In genomic region chr1:153538315-153538821, GRCh38 we compare ENCODE assay signal across 1 cellular context.
TF ChIP-seq lines count a peak whose summit lies in the region.

No MANE protein-coding gene starts in this region.

TF ChIP-seq in K562, 482 proteins besides CTCF, POLR2A, EP300 and RAD21 (continues in another document):
- TF ChIP-seq TEAD1 (CRISPR knock-in tag; IDR thresholded peaks at IDR 0.05) (no peak), CCAR2 (IDR thresholded peaks at IDR 0.05; ENCODE audit: low read depth, low read length) (no peak), TBP (optimal IDR thresholded peaks at IDR 0.05; ENCODE audit: low read depth, low read length) (peak; percentile 38), KDM1A (IDR thresholded peaks at IDR 0.05) (peak; percentile 17 to 32; a peak in 2 of 4 replicates), RCOR1 (IDR thresholded peaks at IDR 0.05; ENCODE audit: borderline replicate concordance in 1 of 2, low read depth in 2 of 2, low read length in 2 of 2) (peak in 1 of 2 experiments; percentile 60; a peak in 2 of 4 replicates), MTF1 (CRISPR knock-in tag; IDR thresholded peaks at IDR 0.05; ENCODE audit: borderline replicate concordance) (no peak), USF2 (CRISPR knock-in tag; IDR thresholded peaks at IDR 0.05) (peak; percentile 86), ZNF76 (CRISPR knock-in tag; IDR thresholded peaks at IDR 0.05; ENCODE audit: borderline replicate concordance) (no peak), SMAD4 (CRISPR knock-in tag; conservative IDR thresholded peaks at IDR 0.05) (0 out of 2 replicates have a peak, but pooled peaks have one; percentile 33), BHLHE40 (IDR thresholded peaks at IDR 0.05; ENCODE audit: low read length) (peak; percentile 86), NFIC (IDR thresholded peaks at IDR 0.05) (peak; percentile 95), CBX8 (IDR thresholded peaks at IDR 0.05; ENCODE audit: borderline replicate concordance, extremely low read depth, low read depth, low read length, poor library complexity, severe bottlenecking) (no peak), SMARCE1 (IDR thresholded peaks at IDR 0.05) (0 out of 2 replicates have a peak, but pooled peaks have one; percentile 18), GTF2B (IDR thresholded peaks at IDR 0.05; ENCODE audit: extremely low read depth, insufficient read length) (no peak), SRF (CRISPR knock-in tag; IDR thresholded peaks at IDR 0.05) (no peak), PKNOX1 (IDR thresholded peaks at IDR 0.05) (peak; percentile 76), CXXC5 (CRISPR knock-in tag; IDR thresholded peaks at IDR 0.05) (peak; percentile 42), UBTF (IDR thresholded peaks at IDR 0.05; ENCODE audit: borderline replicate concordance in 1 of 2, low read depth in 2 of 2, low read length in 2 of 2) (no peak), ZNF830 (CRISPR knock-in tag; IDR thresholded peaks at IDR 0.05) (no peak), MAX (CRISPR knock-in tag; IDR thresholded peaks at IDR 0.05) (no peak), FOSL1 (tag; conservative IDR thresholded peaks at IDR 0.05) (peak; percentile 42), TOE1 (IDR thresholded peaks at IDR 0.05; ENCODE audit: borderline replicate concordance) (peak; percentile 99), TOE1 (CRISPR knock-in tag; IDR thresholded peaks at IDR 0.05; ENCODE audit: borderline replicate concordance, low read depth) (no peak), ZNF263 (CRISPR knock-in tag; IDR thresholded peaks at IDR 0.05; ENCODE audit: borderline replicate concordance) (no peak), TEAD2 (tag; IDR thresholded peaks at IDR 0.05) (no peak), ZNF785 (CRISPR knock-in tag; IDR thresholded peaks at IDR 0.05) (no peak), DLX4 (CRISPR knock-in tag; IDR thresholded peaks at IDR 0.05) (no peak), ARNT (IDR thresholded peaks at IDR 0.05) (no peak), TCF7L2 (IDR thresholded peaks at IDR 0.05; ENCODE audit: low read depth, low read length) (no peak), MGA (IDR thresholded peaks at IDR 0.05) (peak; percentile 44), ZFP30 (CRISPR knock-in tag; IDR thresholded peaks at IDR 0.05; ENCODE audit: borderline replicate concordance) (no peak), RUNX1 (IDR thresholded peaks at IDR 0.05; ENCODE audit: low read depth) (no peak), MEF2D (tag; conservative IDR thresholded peaks at IDR 0.05; ENCODE audit: low read depth) (no peak), PPARD (CRISPR knock-in tag; IDR thresholded peaks at IDR 0.05) (no peak), MNT (conservative IDR thresholded peaks at IDR 0.05) (0 out of 4 replicates have a peak, but pooled peaks have one; percentile 24 to 44), ZNF592 (IDR thresholded peaks at IDR 0.05) (peak; percentile 46; the same call in 1 of the 2 replicates), DPF2 (IDR thresholded peaks at IDR 0.05) (0 out of 2 replicates have a peak, but pooled peaks have one; percentile 25)
